Comparison of ENCODE assay signal across 8 cellular contexts in genomic region chr9:130939405-130939941, GRCh38. TPM values are rescaled to one million over a fixed set of nuclear protein-coding genes. Genes with fewer than 3 reads are reported as not detected.
A peak's percentile ranks its signal among the peaks of the same experiment; 100 is the strongest.
DNase-seq lines count a peak whose midpoint lies in the region; TF ChIP-seq lines count a peak whose summit lies in the region.

No MANE protein-coding gene starts in this region.

- TF ChIP-seq RAD21 in Ishikawa (IDR thresholded peaks at IDR 0.05; ENCODE audit: low read depth) (no peak), neural cell (conservative IDR thresholded peaks at IDR 0.05) (no peak)

- TF ChIP-seq CTCF in neural cell (IDR thresholded peaks at IDR 0.05; ENCODE audit: poor library complexity, severe bottlenecking), result no peak

- H3K9me3 ChIP-seq in BLaER1 treated with 17β-estradiol and CSF1 and Interleukin-3, amounts not matched to agents 10 nM and 100 nM (replicated peaks in 1 of 11), result no peaks in the 10 kb centered on the region
- H3K9me3 ChIP-seq in ectodermal cell (ENCODE audit: control insufficient read depth, low read length), result no peaks in the 10 kb centered on the region
- H3K9me3 ChIP-seq in neural cell (ENCODE audit: low read length), result no peaks in the 10 kb centered on the region

- no peak for TF ChIP-seq EP300 in Ishikawa (IDR thresholded peaks at IDR 0.05; ENCODE audit: borderline replicate concordance)
- TF ChIP-seq EP300 in neural cell (conservative IDR thresholded peaks at IDR 0.05; ENCODE audit: poor library complexity, severe bottlenecking), result no peak

- H3K27ac ChIP-seq in BLaER1 treated with 17β-estradiol and CSF1 and Interleukin-3, amounts not matched to agents 10 nM and 100 nM, result no peak overlapping the region
- H3K27ac ChIP-seq in ectodermal cell (ENCODE audit: insufficient read depth, low read depth, low read length, poor library complexity, severe bottlenecking), result no peak overlapping the region
- no peak overlapping the region for H3K27ac ChIP-seq in neural cell (ENCODE audit: low read length)

- peaks cover 0 to 55% (median 44%) of the 10 kb centered on the region in 11 experiments; a peak in 17 of 22 replicates for H4K20me1 ChIP-seq in BLaER1 treated with 17β-estradiol and CSF1 and Interleukin-3, amounts not matched to agents 10 nM and 100 nM
- H4K20me1 ChIP-seq in neural cell (ENCODE audit: insufficient read depth), result no peaks in the 10 kb centered on the region

- peaks cover 60 to 73% (median 68%) of the 10 kb centered on the region in 11 experiments for H3K27me3 ChIP-seq in BLaER1 treated with 17β-estradiol and CSF1 and Interleukin-3, amounts not matched to agents 10 nM and 100 nM
- H3K27me3 ChIP-seq in ectodermal cell (ENCODE audit: control insufficient read depth, insufficient read depth, low read length, poor library complexity, severe bottlenecking) (peaks cover 60% of the 10 kb centered on the region), neural cell (ENCODE audit: insufficient read depth, low read depth, low read length) (peaks cover 47% of the 10 kb centered on the region)

- no peak overlapping the region for H2AFZ ChIP-seq in neural cell (ENCODE audit: low read depth, low read length)

- no peaks in the 10 kb centered on the region for H3K36me3 ChIP-seq in BLaER1 treated with 17β-estradiol and CSF1 and Interleukin-3, amounts not matched to agents 10 nM and 100 nM
- H3K36me3 ChIP-seq in ectodermal cell (ENCODE audit: control insufficient read depth, insufficient read depth, low read length) (no peaks in the 10 kb centered on the region), neural cell (ENCODE audit: insufficient read depth, low read length) (no peaks in the 10 kb centered on the region)

- peaks cover 43 to 53% (median 51%) of the 10 kb centered on the region in 10 experiments for H3K4me1 ChIP-seq in BLaER1 treated with 17β-estradiol and CSF1 and Interleukin-3, amounts not matched to agents 10 nM and 100 nM
- H3K4me1 ChIP-seq in ectodermal cell (ENCODE audit: control insufficient read depth, insufficient read depth, low read length), result peaks cover 19% of the 10 kb centered on the region

- DNase-seq in GDM1 (lab: John Stamatoyannopoulos, UW) (no peak), DMS153 treated with DMSO at 0.1 percent for 48 hours (lab: John Stamatoyannopoulos, UW; ENCODE audit: unreplicated experiment) (no peak), NCI-H345 (lab: John Stamatoyannopoulos, UW) (no peak), AML-193 (lab: John Stamatoyannopoulos, UW) (no peak)

- no peaks in the 10 kb centered on the region for H3F3A ChIP-seq in neural cell (ENCODE audit: insufficient read depth, low read length, poor library complexity, severe bottlenecking)

- H3K4me2 ChIP-seq in BLaER1 treated with 17β-estradiol and CSF1 and Interleukin-3, amounts not matched to agents 10 nM and 100 nM, result peak overlapping the region; percentile 93 to 100 (median 99)
- H3K4me2 ChIP-seq in neural cell (ENCODE audit: low read length), result no peak overlapping the region

- H3K9ac ChIP-seq in BLaER1 treated with 17β-estradiol and CSF1 and Interleukin-3, amounts not matched to agents 10 nM and 100 nM, result peak overlapping the region in 8 of 11 experiments; percentile 53 to 70 (median 64); a peak in 13 of 22 replicates
- H3K9ac ChIP-seq in neural cell (ENCODE audit: low read length), result no peak overlapping the region

- no peaks in the 10 kb centered on the region for H3K9me2 ChIP-seq in neural cell (ENCODE audit: insufficient read depth, low read length)

- 0% methylated on average over 67 to 69 of the region's 69 CpGs for WGBS in ectodermal cell, 2 experiments

- H3K79me2 ChIP-seq in neural cell (replicated peaks; ENCODE audit: insufficient read depth, low read length), result no peaks in the 10 kb centered on the region

- H3K4me3 ChIP-seq in BLaER1 treated with 17β-estradiol and CSF1 and Interleukin-3, amounts not matched to agents 10 nM and 100 nM, result peak overlapping the region; percentile 60 to 80 (median 65)
- H3K4me3 ChIP-seq in ectodermal cell (ENCODE audit: insufficient read depth, low read depth, low read length) (peak overlapping the region; percentile 50), neural cell (ENCODE audit: low read length) (peak overlapping the region; percentile 79)

TF ChIP-seq in Ishikawa, 13 proteins besides CTCF, POLR2A, EP300 and RAD21 (continues in another document):
- TF ChIP-seq TAF1 (IDR thresholded peaks at IDR 0.05; ENCODE audit: low read depth) (no peak), TCF12 (IDR thresholded peaks at IDR 0.05; ENCODE audit: low read depth) (no peak), NFIC (IDR thresholded peaks at IDR 0.05) (no peak)
- TF ChIP-seq, protein P1, sequence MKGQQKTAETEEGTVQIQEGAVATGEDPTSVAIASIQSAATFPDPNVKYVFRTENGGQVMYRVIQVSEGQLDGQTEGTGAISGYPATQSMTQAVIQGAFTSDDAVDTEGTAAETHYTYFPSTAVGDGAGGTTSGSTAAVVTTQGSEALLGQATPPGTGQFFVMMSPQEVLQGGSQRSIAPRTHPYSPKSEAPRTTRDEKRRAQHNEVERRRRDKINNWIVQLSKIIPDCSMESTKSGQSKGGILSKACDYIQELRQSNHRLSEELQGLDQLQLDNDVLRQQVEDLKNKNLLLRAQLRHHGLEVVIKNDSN (IDR thresholded peaks at IDR 0.05), result no peak
- TF ChIP-seq, protein P2, sequence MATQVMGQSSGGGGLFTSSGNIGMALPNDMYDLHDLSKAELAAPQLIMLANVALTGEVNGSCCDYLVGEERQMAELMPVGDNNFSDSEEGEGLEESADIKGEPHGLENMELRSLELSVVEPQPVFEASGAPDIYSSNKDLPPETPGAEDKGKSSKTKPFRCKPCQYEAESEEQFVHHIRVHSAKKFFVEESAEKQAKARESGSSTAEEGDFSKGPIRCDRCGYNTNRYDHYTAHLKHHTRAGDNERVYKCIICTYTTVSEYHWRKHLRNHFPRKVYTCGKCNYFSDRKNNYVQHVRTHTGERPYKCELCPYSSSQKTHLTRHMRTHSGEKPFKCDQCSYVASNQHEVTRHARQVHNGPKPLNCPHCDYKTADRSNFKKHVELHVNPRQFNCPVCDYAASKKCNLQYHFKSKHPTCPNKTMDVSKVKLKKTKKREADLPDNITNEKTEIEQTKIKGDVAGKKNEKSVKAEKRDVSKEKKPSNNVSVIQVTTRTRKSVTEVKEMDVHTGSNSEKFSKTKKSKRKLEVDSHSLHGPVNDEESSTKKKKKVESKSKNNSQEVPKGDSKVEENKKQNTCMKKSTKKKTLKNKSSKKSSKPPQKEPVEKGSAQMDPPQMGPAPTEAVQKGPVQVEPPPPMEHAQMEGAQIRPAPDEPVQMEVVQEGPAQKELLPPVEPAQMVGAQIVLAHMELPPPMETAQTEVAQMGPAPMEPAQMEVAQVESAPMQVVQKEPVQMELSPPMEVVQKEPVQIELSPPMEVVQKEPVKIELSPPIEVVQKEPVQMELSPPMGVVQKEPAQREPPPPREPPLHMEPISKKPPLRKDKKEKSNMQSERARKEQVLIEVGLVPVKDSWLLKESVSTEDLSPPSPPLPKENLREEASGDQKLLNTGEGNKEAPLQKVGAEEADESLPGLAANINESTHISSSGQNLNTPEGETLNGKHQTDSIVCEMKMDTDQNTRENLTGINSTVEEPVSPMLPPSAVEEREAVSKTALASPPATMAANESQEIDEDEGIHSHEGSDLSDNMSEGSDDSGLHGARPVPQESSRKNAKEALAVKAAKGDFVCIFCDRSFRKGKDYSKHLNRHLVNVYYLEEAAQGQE (IDR thresholded peaks at IDR 0.05; ENCODE audit: low read depth), result no peak

TF ChIP-seq in neural cell, 6 proteins besides CTCF, POLR2A, EP300 and RAD21:
- TF ChIP-seq TAF1 (IDR thresholded peaks at IDR 0.05; ENCODE audit: low read depth), result no peak
- no peak for TF ChIP-seq SMC3 (conservative IDR thresholded peaks at IDR 0.05; ENCODE audit: poor library complexity)
- no peak for TF ChIP-seq EZH2 (IDR thresholded peaks at IDR 0.05; ENCODE audit: borderline replicate concordance, insufficient read depth, low read length, poor library complexity, severe bottlenecking)
- no peak for TF ChIP-seq POLR2AphosphoS5 (IDR thresholded peaks at IDR 0.05)
- TF ChIP-seq, protein P2 (IDR thresholded peaks at IDR 0.05; ENCODE audit: borderline replicate concordance), result no peak
- TF ChIP-seq MXI1 (conservative IDR thresholded peaks at IDR 0.05; ENCODE audit: poor library complexity, severe bottlenecking), result no peak

RNA-seq across cellular contexts. Expression of gene FIBCD1, which starts 0.4 kb away (rescaled TPM):
- polyA plus RNA-seq in ectodermal cell (2013, experiment 1 of 4), result 3.1 TPM
- 4.4 TPM for polyA plus RNA-seq in ectodermal cell (2013, experiment 2 of 4)
- polyA plus RNA-seq in ectodermal cell (2013, experiment 3 of 4), result 3.6 TPM
- polyA plus RNA-seq in ectodermal cell (2013, experiment 4 of 4), result 3.3 TPM
- 1.6 and 2.7 TPM in 2 replicates for polyA plus RNA-seq in neural cell
- polyA minus RNA-seq in neural cell, result 2.1 and 3.2 TPM in 2 replicates

RNA-seq across cellular contexts. Expression of gene QRFP, which starts 42.9 kb away (rescaled TPM):
- not detected for polyA plus RNA-seq in ectodermal cell (2013, experiment 1 of 4)
- polyA plus RNA-seq in ectodermal cell (2013, experiment 2 of 4), result not detected
- not detected for polyA plus RNA-seq in ectodermal cell (2013, experiment 3 of 4)
- not detected for polyA plus RNA-seq in ectodermal cell (2013, experiment 4 of 4)
- not detected in 2 replicates for polyA plus RNA-seq in neural cell
- polyA minus RNA-seq in neural cell, result not detected in 2 replicates
